ENCODE assay signal across 21 cellular contexts in the genomic region with DNA sequence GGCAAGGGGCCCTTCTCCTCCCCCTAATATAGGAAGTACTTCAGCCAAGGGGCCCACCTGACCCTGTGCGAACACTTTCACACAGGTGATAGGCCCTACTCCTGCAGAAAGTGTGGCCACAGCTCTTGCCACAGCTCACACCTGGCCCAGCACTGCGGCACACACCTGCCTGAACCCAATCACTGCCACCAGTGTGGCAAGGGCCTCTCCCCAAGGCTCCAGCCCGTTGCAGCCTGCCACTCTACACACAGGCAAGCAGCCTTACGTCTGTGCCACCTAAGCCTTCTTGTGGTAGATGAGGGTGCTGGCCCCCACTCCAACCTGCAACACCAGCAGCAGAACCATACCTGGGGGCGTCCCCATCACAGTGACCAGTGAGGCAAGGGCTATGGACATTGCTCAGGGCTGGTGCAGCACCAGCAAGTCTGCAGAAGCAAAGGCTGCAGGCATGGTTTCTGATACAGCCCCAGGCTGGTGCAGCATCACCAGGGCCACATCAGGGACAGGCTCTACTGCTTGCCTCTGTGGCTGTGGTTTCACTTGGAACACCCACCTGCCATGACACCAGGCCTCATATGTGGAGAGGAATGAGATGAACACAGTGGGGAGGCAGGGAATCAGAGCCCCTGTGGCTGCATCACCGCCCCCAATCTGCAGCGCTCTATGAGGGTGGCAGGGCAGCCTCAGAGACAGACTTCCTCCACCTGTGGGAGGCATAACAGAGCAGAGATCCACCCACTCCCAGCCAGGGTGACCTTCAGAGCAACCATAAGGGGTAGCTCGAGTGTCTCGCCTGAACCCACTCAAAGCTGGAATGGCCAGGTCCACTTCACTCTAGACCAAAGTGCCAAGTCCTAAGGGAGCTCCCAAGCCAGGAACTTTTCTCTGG. TPM values are rescaled to one million over a fixed set of nuclear protein-coding genes. Genes with fewer than 3 reads are reported as not detected.
DNase-seq lines count a peak whose midpoint lies in the region; ATAC-seq and TF ChIP-seq lines count a peak whose summit lies in the region.
"Had no signal": no experiment of that assay in that cellular context is flagged by ENCODE, and none has a peak within 500 bp of the region (broad histone marks: within the 10 kb centered on the region; RNA-seq: fewer than 3 reads in every experiment).

No MANE protein-coding gene starts in this region.

- DNase-seq in activated CD8-positive, alpha-beta memory T cell treated with anti-CD3 and anti-CD28 coated beads, Interleukin-2, amount 50 U/mL, for 48 hours: peak; percentile 54
- no peak for DNase-seq in activated CD8-positive, alpha-beta memory T cell treated with anti-CD3 and anti-CD28 coated beads, Interleukin-2, amount 10 ng/mL, durations not matched to agents 7 days and 5 days
- no peak for DNase-seq in activated naive CD8-positive, alpha-beta T cell treated with anti-CD3 and anti-CD28 coated beads, Interleukin-2, amount 10 ng/mL, durations not matched to agents 7 days and 5 days
- peak; percentile 51 for DNase-seq in sigmoid colon
- DNase-seq in medulla oblongata (ENCODE audit: extremely low spot score): no peak
- DNase-seq: activated CD4-positive, alpha-beta T cell treated with anti-CD3 and anti-CD28 coated beads, Interleukin-2, amount 50 U/mL, for 1 hour; activated T-cell treated with anti-CD3 and anti-CD28 coated beads, Interleukin-2, amount 50 U/mL, for 24 hours; effector memory CD4-positive, alpha-beta T cell; HFFc6; hypothalamus; NCI-H510A; NK-92 treated with Interleukin-12 subunit alpha and Interleukin-12 subunit beta, amount 100 ng/mL, for 24 hours; stimulated activated CD8-positive, alpha-beta memory T cell treated with anti-CD3 and anti-CD28 coated beads, Interleukin-4, amount 100 ng/mL, for 48 hours had no signal

- H3K36me3 ChIP-seq in sigmoid colon: peaks cover 0 to 7% (median 0%) of the 10 kb centered on the region in 4 donors
- H3K36me3 ChIP-seq: suprapubic skin, vagina had no signal

- no peak overlapping the region for H3K27ac ChIP-seq in sigmoid colon
- H3K27ac ChIP-seq: SJSA1, suprapubic skin, vagina had no signal

- peaks cover 8% of the 10 kb centered on the region for H3K36me3 Mint-ChIP-seq in activated CD8-positive, alpha-beta memory T cell treated with anti-CD3 and anti-CD28 coated beads, Interleukin-2, amount 10 ng/mL, durations not matched to agents 7 days and 5 days
- H3K36me3 Mint-ChIP-seq in activated naive CD8-positive, alpha-beta T cell treated with anti-CD3 and anti-CD28 coated beads, Interleukin-2, amount 10 ng/mL, durations not matched to agents 7 days and 5 days: peaks cover 2% of the 10 kb centered on the region

- no peak overlapping the region for H3K4me3 Mint-ChIP-seq in activated CD8-positive, alpha-beta memory T cell treated with anti-CD3 and anti-CD28 coated beads, Interleukin-2, amount 10 ng/mL, durations not matched to agents 7 days and 5 days
- H3K4me3 Mint-ChIP-seq in activated naive CD8-positive, alpha-beta T cell treated with anti-CD3 and anti-CD28 coated beads, Interleukin-2, amount 10 ng/mL, durations not matched to agents 7 days and 5 days: peak overlapping the region; percentile 30
- H3K4me3 Mint-ChIP-seq: activated naive CD4-positive, alpha-beta T cell treated with anti-CD3 and anti-CD28 coated beads, Interleukin-2, amount 50 U/mL, for 24 hours; activated T-cell treated with anti-CD3 and anti-CD28 coated beads, Interleukin-2, amount 50 U/mL, for 24 hours; HFFc6; T-helper 1 cell treated with Interleukin-12 subunit alpha and Interleukin-12 subunit beta and Interleukin-4 antibody, amounts not matched to agents 30 μg/mL and 1 μg/mL, for 36 hours had no signal

- ATAC-seq in activated CD8-positive, alpha-beta memory T cell treated with anti-CD3 and anti-CD28 coated beads, Interleukin-2, amount 10 ng/mL, durations not matched to agents 7 days and 5 days: no peak
- peak; percentile 38 for ATAC-seq in activated naive CD8-positive, alpha-beta T cell treated with anti-CD3 and anti-CD28 coated beads, Interleukin-2, amount 10 ng/mL, durations not matched to agents 7 days and 5 days (ENCODE audit: low read depth)
- ATAC-seq in HG03159 (IDR thresholded peaks at IDR 0.05; ENCODE audit: unreplicated experiment): no peak
- ATAC-seq: esophagus mucosa, Panc1 had no signal

- H3K4me1 Mint-ChIP-seq in activated CD8-positive, alpha-beta memory T cell treated with anti-CD3 and anti-CD28 coated beads, Interleukin-2, amount 10 ng/mL, durations not matched to agents 7 days and 5 days: peaks cover 14% of the 10 kb centered on the region
- H3K4me1 Mint-ChIP-seq in activated naive CD8-positive, alpha-beta T cell treated with anti-CD3 and anti-CD28 coated beads, Interleukin-2, amount 10 ng/mL, durations not matched to agents 7 days and 5 days: peaks cover 28% of the 10 kb centered on the region

- H3K27ac Mint-ChIP-seq in activated CD8-positive, alpha-beta memory T cell treated with anti-CD3 and anti-CD28 coated beads, Interleukin-2, amount 10 ng/mL, durations not matched to agents 7 days and 5 days: no peak overlapping the region
- H3K27ac Mint-ChIP-seq in activated naive CD8-positive, alpha-beta T cell treated with anti-CD3 and anti-CD28 coated beads, Interleukin-2, amount 10 ng/mL, durations not matched to agents 7 days and 5 days: peak overlapping the region; percentile 39
- H3K27ac Mint-ChIP-seq: activated T-cell treated with anti-CD3 and anti-CD28 coated beads, Interleukin-2, amount 50 U/mL, for 24 hours; HFFc6; T-helper 1 cell treated with Interleukin-12 subunit alpha and Interleukin-12 subunit beta and Interleukin-4 antibody, amounts not matched to agents 30 μg/mL and 1 μg/mL, for 36 hours had no signal

- POLR2A ChIA-PET in activated naive CD8-positive, alpha-beta T cell treated with anti-CD3 and anti-CD28 coated beads, Interleukin-2, amount 10 ng/mL, durations not matched to agents 7 days and 5 days (lab: Charles Lee): interaction anchor here (0.8 kb wide), 1 partner anchor 8 kb away, joined by 3 read pairs; a partner anchor contains a TSS

- WGBS in sigmoid colon, 2 donors: 79 to 83% methylated on average over 9 of the region's 9 CpGs

- TF ChIP-seq POLR2A in sigmoid colon (IDR thresholded peaks at IDR 0.05): no peak

- peaks cover 50% of the 10 kb centered on the region for H3K27me3 Mint-ChIP-seq in activated CD8-positive, alpha-beta memory T cell treated with anti-CD3 and anti-CD28 coated beads, Interleukin-2, amount 10 ng/mL, durations not matched to agents 7 days and 5 days
- H3K27me3 Mint-ChIP-seq in activated naive CD8-positive, alpha-beta T cell treated with anti-CD3 and anti-CD28 coated beads, Interleukin-2, amount 10 ng/mL, durations not matched to agents 7 days and 5 days: peaks cover 17% of the 10 kb centered on the region

- intact Hi-C loops in sigmoid colon (cut with DNase I): no loop called here

- no peaks in the 10 kb centered on the region for H3K27me3 ChIP-seq in sigmoid colon
- H3K27me3 ChIP-seq: vagina had no signal

- CTCF ChIA-PET in activated CD8-positive, alpha-beta memory T cell treated with anti-CD3 and anti-CD28 coated beads, Interleukin-2, amount 10 ng/mL, durations not matched to agents 7 days and 5 days (lab: Charles Lee): no interaction called here

- no peaks in the 10 kb centered on the region for H3K9me3 Mint-ChIP-seq in activated CD8-positive, alpha-beta memory T cell treated with anti-CD3 and anti-CD28 coated beads, Interleukin-2, amount 10 ng/mL, durations not matched to agents 7 days and 5 days (ENCODE audit: low read depth)
- H3K9me3 Mint-ChIP-seq in activated naive CD8-positive, alpha-beta T cell treated with anti-CD3 and anti-CD28 coated beads, Interleukin-2, amount 10 ng/mL, durations not matched to agents 7 days and 5 days: no peaks in the 10 kb centered on the region
- H3K9me3 Mint-ChIP-seq: activated naive CD4-positive, alpha-beta T cell treated with anti-CD3 and anti-CD28 coated beads, Interleukin-2, amount 50 U/mL, for 24 hours; activated T-cell treated with anti-CD3 and anti-CD28 coated beads, Interleukin-2, amount 50 U/mL, for 24 hours; HFFc6; T-helper 1 cell treated with Interleukin-12 subunit alpha and Interleukin-12 subunit beta and Interleukin-4 antibody, amounts not matched to agents 30 μg/mL and 1 μg/mL, for 36 hours had no signal

- no peak overlapping the region for H3K4me3 ChIP-seq in sigmoid colon
- H3K4me3 ChIP-seq: SJSA1, suprapubic skin, vagina had no signal

- TF ChIP-seq CTCF in sigmoid colon (IDR thresholded peaks at IDR 0.05): no peak

- TF ChIP-seq EP300 in sigmoid colon (IDR thresholded peaks at IDR 0.05): no peak

- H3K9me3 ChIP-seq in sigmoid colon: no peaks in the 10 kb centered on the region
- H3K9me3 ChIP-seq: SJSA1, suprapubic skin, vagina had no signal

- H3K4me1 ChIP-seq in sigmoid colon: peaks cover 0 to 20% (median 16%) of the 10 kb centered on the region in 4 donors

RNA-seq across cellular contexts. Expression of a gene that starts 7.7 kb away (rescaled TPM):
- 10 to 100 TPM; 32.6 to 37.8 TPM for total RNA-seq in activated CD8-positive, alpha-beta memory T cell treated with anti-CD3 and anti-CD28 coated beads, Interleukin-2, amount 10 ng/mL, durations not matched to agents 7 days and 5 days
- total RNA-seq in activated naive CD8-positive, alpha-beta T cell treated with anti-CD3 and anti-CD28 coated beads, Interleukin-2, amount 10 ng/mL, durations not matched to agents 7 days and 5 days: 10 to 100 TPM; 41.2 to 41.8 TPM
- 10 to 100 TPM; 13.2 to 18.1 (median 17.1) TPM for total RNA-seq in sigmoid colon
- 10 to 100 TPM; 27.7 to 36.0 (median 32.7) TPM for polyA plus RNA-seq in sigmoid colon

RNA-seq across cellular contexts. Expression of a gene that starts 11.6 kb away (rescaled TPM):
- total RNA-seq in activated CD8-positive, alpha-beta memory T cell treated with anti-CD3 and anti-CD28 coated beads, Interleukin-2, amount 10 ng/mL, durations not matched to agents 7 days and 5 days: 10 to 100 TPM; 18.6 to 20.9 TPM
- 10 to 100 TPM; 21.1 to 21.8 TPM for total RNA-seq in activated naive CD8-positive, alpha-beta T cell treated with anti-CD3 and anti-CD28 coated beads, Interleukin-2, amount 10 ng/mL, durations not matched to agents 7 days and 5 days
- 10 to 100 TPM in 3 of 4 donors, not detected in 1; 17.3 to 19.0 (median 18.9) TPM for total RNA-seq in sigmoid colon
- 10 to 100 TPM; 18.6 to 27.3 (median 21.3) TPM for polyA plus RNA-seq in sigmoid colon

RNA-seq across cellular contexts. Expression of a gene that starts 15.3 kb away (rescaled TPM):
- 10 to 100 TPM; 50.1 to 63.9 TPM for total RNA-seq in activated CD8-positive, alpha-beta memory T cell treated with anti-CD3 and anti-CD28 coated beads, Interleukin-2, amount 10 ng/mL, durations not matched to agents 7 days and 5 days
- total RNA-seq in activated naive CD8-positive, alpha-beta T cell treated with anti-CD3 and anti-CD28 coated beads, Interleukin-2, amount 10 ng/mL, durations not matched to agents 7 days and 5 days: 10 to 100 TPM; 41.7 to 44.8 TPM
- total RNA-seq in sigmoid colon: 10 to 100 TPM; 48.7 to 52.1 (median 49.8) TPM
- polyA plus RNA-seq in sigmoid colon: 100 to 1,000 TPM in 1 of 3 donors, 10 to 100 TPM in 2; 31.2 to 189 (median 31.2) TPM

RNA-seq across cellular contexts. Expression of a gene that starts 15.5 kb away (rescaled TPM):
- total RNA-seq in activated CD8-positive, alpha-beta memory T cell treated with anti-CD3 and anti-CD28 coated beads, Interleukin-2, amount 10 ng/mL, durations not matched to agents 7 days and 5 days: 10 to 100 TPM; 36.0 to 38.9 TPM
- 10 to 100 TPM; 54.6 to 60.0 TPM for total RNA-seq in activated naive CD8-positive, alpha-beta T cell treated with anti-CD3 and anti-CD28 coated beads, Interleukin-2, amount 10 ng/mL, durations not matched to agents 7 days and 5 days
- 10 to 100 TPM; 27.8 to 32.4 (median 30.4) TPM for total RNA-seq in sigmoid colon
- polyA plus RNA-seq in sigmoid colon: 10 to 100 TPM; 15.6 to 33.2 (median 16.2) TPM

RNA-seq across cellular contexts. Expression of a gene that starts 23.7 kb away (rescaled TPM):
- total RNA-seq in activated CD8-positive, alpha-beta memory T cell treated with anti-CD3 and anti-CD28 coated beads, Interleukin-2, amount 10 ng/mL, durations not matched to agents 7 days and 5 days: under 1 TPM; 0.77 to 0.79 TPM
- total RNA-seq in activated naive CD8-positive, alpha-beta T cell treated with anti-CD3 and anti-CD28 coated beads, Interleukin-2, amount 10 ng/mL, durations not matched to agents 7 days and 5 days: 1 to 10 TPM in 1 of 2 experiments, under 1 TPM in 1; 1.00 to 1.1 TPM
- total RNA-seq in sigmoid colon: 1 to 10 TPM in 1 of 4 donors, under 1 TPM in 2, not detected in 1; 0.16 to 1.4 (median 0.41) TPM
- polyA plus RNA-seq in sigmoid colon: under 1 TPM in 1 of 3 donors, not detected in 2; 0.60 TPM

Comparison
In these comparisons a context has a peak if more than half of its experiments do, and no peak if none do; other contexts are left out.
1. DNase-seq: peak in activated CD8-positive, alpha-beta memory T cell treated with anti-CD3 and anti-CD28 coated beads, Interleukin-2, amount 50 U/mL, for 48 hours (single experiment) and sigmoid colon (single experiment); none in activated CD8-positive, alpha-beta memory T cell treated with anti-CD3 and anti-CD28 coated beads, Interleukin-2, amount 10 ng/mL, durations not matched to agents 7 days and 5 days (single experiment), activated naive CD8-positive, alpha-beta T cell treated with anti-CD3 and anti-CD28 coated beads, Interleukin-2, amount 10 ng/mL, durations not matched to agents 7 days and 5 days (single experiment) and medulla oblongata (single experiment).